ENCODE assay signal across 11 cellular contexts in the genomic region with DNA sequence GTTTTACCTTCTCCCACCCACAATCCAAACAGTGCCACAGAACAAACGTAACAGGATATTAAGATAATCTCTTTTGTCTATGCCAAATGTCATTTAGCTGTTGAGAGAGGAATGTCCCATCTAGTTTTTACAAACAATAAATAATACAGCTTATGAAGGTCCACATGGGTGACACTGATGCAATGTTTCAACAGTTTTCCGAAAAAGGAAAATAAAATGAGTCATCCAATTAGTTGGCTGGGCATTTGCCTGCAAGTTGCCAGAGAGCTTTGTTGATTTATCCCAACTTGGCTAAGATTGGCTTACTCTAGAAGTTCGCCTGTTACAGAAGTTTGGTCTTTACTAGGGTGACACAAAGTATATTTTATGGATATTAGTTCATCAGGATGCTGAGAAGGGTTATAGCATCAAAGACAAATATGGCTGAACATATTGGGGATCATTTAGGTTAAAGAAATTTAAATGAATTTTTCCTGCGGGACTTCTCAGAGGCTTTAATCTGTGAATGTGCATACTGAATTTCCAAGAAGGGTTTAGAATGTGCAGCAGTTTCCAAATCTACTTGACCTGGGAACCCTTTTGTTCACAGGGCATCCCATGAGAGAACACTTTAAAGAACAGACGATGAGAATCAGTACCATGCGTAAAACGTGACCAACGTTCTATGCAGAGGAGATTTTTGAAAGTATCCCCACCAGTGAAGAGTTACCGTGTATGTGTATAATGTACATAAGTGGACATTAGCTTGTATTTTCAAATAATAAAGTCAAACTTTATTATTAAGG.
DNase-seq lines count a peak whose midpoint lies in the region; ATAC-seq, FAIRE-seq and TF ChIP-seq lines count a peak whose summit lies in the region.
"Had no signal": no experiment of that assay in that cellular context is flagged by ENCODE, and none has a peak within 500 bp of the region (broad histone marks: within the 10 kb centered on the region; RNA-seq: fewer than 3 reads in every experiment).

No MANE protein-coding gene starts in this region.

- H3K4me1 ChIP-seq in kidney (ENCODE audit: control insufficient read depth in 1 of 2, insufficient read depth in 1 of 2, low read depth in 1 of 2, low read length in 2 of 2) (no peaks in the 10 kb centered on the region), vagina (peaks cover 33% of the 10 kb centered on the region)

- TF ChIP-seq CTCF in bronchial epithelial cell (IDR thresholded peaks at IDR 0.05; ENCODE audit: insufficient read depth, low read length, severe bottlenecking), result no peak
- TF ChIP-seq CTCF in kidney (IDR thresholded peaks at IDR 0.05; ENCODE audit: borderline replicate concordance, extremely low read depth, insufficient read depth), result no peak
- no peak for TF ChIP-seq CTCF in vagina (IDR thresholded peaks at IDR 0.05)

- H3K36me3 ChIP-seq in bronchial epithelial cell (ENCODE audit: control insufficient read depth, insufficient read depth, low read length), result no peaks in the 10 kb centered on the region
- no peaks in the 10 kb centered on the region for H3K36me3 ChIP-seq in kidney (ENCODE audit: control insufficient read depth in 1 of 2, insufficient read depth in 2 of 2, low read length in 2 of 2)
- no peaks in the 10 kb centered on the region for H3K36me3 ChIP-seq in vagina
- H3K36me3 ChIP-seq: BLaER1 had no signal

- TF ChIP-seq POLR2A in vagina (IDR thresholded peaks at IDR 0.05), result no peak

- H3K4me3 ChIP-seq in bronchial epithelial cell (ENCODE audit: low read depth, low read length) (no peak overlapping the region), kidney (ENCODE audit: low read length in 2 of 2) (no peak overlapping the region), vagina (no peak overlapping the region)
- H3K4me3 ChIP-seq: BLaER1 had no signal

- H3K9ac ChIP-seq in kidney (ENCODE audit: low read length in 2 of 2), result no peak overlapping the region
- H3K9ac ChIP-seq: BLaER1 had no signal

- H3K27ac ChIP-seq in kidney (ENCODE audit: low read depth in 2 of 2, low read length in 2 of 2), result no peak overlapping the region
- H3K27ac ChIP-seq in vagina, result peak overlapping the region; percentile 56
- H3K27ac ChIP-seq: BLaER1 had no signal

- H3K9me3 ChIP-seq in kidney (ENCODE audit: control insufficient read depth in 1 of 2, low read length in 2 of 2) (no peaks in the 10 kb centered on the region), vagina (no peaks in the 10 kb centered on the region)
- H3K9me3 ChIP-seq: BLaER1 had no signal

- intact Hi-C loops in Right ventricle myocardium inferior (cut with DNase I) (loop anchor here (2.0 kb wide), 1 partner anchor 69 kb away; no protein-coding TSS in a partner anchor), cardiac septum (cut with DNase I) (loop anchor here (2.0 to 5.0 kb wide), 3 partner anchors 37 to 71 kb away; no protein-coding TSS in a partner anchor), kidney (cut with DNase I) (no loop called here), vagina (cut with DNase I) (no loop called here)

- DNase-seq in Right ventricle myocardium inferior (ENCODE audit: missing footprints) (no peak), cardiac septum (ENCODE audit: low spot score) (no peak), bronchial epithelial cell (ENCODE audit: low read depth) (peak; percentile 84), kidney (no peak), vagina (ENCODE audit: extremely low spot score in 2 of 2) (no peak), NCI-H1436 treated with DMSO at 0.1 percent for 48 hours (lab: John Stamatoyannopoulos, UW) (no peak)
- DNase-seq: NCI-H1092 treated with DMSO at 0.1 percent for 48 hours; stimulated activated CD4-positive, alpha-beta T cell treated with anti-CD3 and anti-CD28 coated beads, Interleukin-12 subunit alpha, Interleukin-12 subunit beta, amount 100 ng/mL, for 4 hours had no signal

- FAIRE-seq in bronchial epithelial cell (lab: Jason Lieb, UNC) (no peak), kidney (lab: Jason Lieb, UNC) (peak; percentile 29)

- H3K27me3 ChIP-seq in bronchial epithelial cell (ENCODE audit: control insufficient read depth, insufficient read depth, low read length), result no peaks in the 10 kb centered on the region
- no peaks in the 10 kb centered on the region for H3K27me3 ChIP-seq in vagina
- H3K27me3 ChIP-seq: BLaER1 had no signal

- ATAC-seq in Right ventricle myocardium inferior, result peak; percentile 78
- no peak for ATAC-seq in HG03159 (IDR thresholded peaks at IDR 0.05; ENCODE audit: unreplicated experiment)
- ATAC-seq in HG03520 (IDR thresholded peaks at IDR 0.05; ENCODE audit: unreplicated experiment), result no peak

Comparison
In these comparisons a context has a peak if more than half of its experiments do, and no peak if none do; other contexts are left out.
1. intact Hi-C loops: an anchor here in Right ventricle myocardium inferior (2.0 kb wide) and cardiac septum (2.0 to 5.0 kb wide); none called in kidney and vagina.